ENCODE assay signal across 8 cellular contexts in the genomic region with DNA sequence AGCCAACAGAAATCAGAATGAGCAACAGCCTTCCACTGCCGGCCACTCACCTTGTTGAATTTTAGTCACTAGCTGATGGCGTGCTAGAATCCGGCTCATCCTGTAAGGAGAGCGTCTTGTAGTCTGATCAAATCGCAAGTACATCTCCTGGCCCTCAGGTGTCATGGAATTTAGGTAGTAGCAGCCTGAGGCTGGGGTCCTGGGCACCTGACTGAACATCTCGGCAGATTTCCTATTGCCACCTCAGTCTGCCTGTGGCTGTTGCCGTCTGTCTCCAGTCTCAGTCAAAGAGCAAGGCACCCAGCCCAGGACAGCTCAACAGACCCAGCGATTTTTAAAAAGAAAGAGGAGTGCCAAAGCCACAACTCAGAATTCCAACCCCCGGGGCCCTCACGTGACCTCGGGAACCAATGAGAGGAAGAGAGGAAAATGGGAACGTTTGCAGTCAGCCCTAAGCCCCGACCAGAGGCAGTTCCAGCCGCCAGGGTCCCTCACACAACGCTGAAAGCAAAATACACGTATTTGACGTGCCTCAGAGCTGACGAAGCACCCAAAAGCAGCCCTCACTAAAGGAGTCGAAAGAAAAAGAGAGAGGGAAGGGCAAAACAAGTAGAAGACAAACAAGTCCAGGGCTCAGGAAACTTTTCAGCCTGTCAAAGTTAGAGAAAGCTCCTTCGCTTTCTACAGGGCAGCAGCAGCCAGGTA. TPM values are rescaled to one million over a fixed set of nuclear protein-coding genes. Genes with fewer than 3 reads are reported as not detected.
DNase-seq lines count a peak whose midpoint lies in the region; ATAC-seq and TF ChIP-seq lines count a peak whose summit lies in the region.

A gene with protein sequence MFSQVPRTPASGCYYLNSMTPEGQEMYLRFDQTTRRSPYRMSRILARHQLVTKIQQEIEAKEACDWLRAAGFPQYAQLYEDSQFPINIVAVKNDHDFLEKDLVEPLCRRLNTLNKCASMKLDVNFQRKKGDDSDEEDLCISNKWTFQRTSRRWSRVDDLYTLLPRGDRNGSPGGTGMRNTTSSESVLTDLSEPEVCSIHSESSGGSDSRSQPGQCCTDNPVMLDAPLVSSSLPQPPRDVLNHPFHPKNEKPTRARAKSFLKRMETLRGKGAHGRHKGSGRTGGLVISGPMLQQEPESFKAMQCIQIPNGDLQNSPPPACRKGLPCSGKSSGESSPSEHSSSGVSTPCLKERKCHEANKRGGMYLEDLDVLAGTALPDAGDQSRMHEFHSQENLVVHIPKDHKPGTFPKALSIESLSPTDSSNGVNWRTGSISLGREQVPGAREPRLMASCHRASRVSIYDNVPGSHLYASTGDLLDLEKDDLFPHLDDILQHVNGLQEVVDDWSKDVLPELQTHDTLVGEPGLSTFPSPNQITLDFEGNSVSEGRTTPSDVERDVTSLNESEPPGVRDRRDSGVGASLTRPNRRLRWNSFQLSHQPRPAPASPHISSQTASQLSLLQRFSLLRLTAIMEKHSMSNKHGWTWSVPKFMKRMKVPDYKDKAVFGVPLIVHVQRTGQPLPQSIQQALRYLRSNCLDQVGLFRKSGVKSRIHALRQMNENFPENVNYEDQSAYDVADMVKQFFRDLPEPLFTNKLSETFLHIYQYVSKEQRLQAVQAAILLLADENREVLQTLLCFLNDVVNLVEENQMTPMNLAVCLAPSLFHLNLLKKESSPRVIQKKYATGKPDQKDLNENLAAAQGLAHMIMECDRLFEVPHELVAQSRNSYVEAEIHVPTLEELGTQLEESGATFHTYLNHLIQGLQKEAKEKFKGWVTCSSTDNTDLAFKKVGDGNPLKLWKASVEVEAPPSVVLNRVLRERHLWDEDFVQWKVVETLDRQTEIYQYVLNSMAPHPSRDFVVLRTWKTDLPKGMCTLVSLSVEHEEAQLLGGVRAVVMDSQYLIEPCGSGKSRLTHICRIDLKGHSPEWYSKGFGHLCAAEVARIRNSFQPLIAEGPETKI (minus strand): TSS at position 336 of the 705 bp plus-strand sequence. CDS start 117 bp downstream, at position 219.

- H4K20me1 ChIP-seq in OCI-LY7 (ENCODE audit: insufficient read depth, low read length), result no peaks in the 10 kb centered on the region

- no peaks in the 10 kb centered on the region for H3K36me3 ChIP-seq in OCI-LY7 (ENCODE audit: insufficient read depth, low read length)
- no peaks in the 10 kb centered on the region for H3K36me3 ChIP-seq in breast epithelium

- peak within 1 kb of the TSS; percentile 36; the same call in 1 of the 2 replicates for H2AFZ ChIP-seq in OCI-LY7 (ENCODE audit: low read length)

- no TSS peak for BruUV-seq in OCI-LY7 (replicated peaks; lab: Mats Ljungman, UMichigan)

- H3K27me3 ChIP-seq in breast epithelium, result no peaks in the 10 kb centered on the region

- peak; percentile 66 for TF ChIP-seq POLR2A in breast epithelium (IDR thresholded peaks at IDR 0.05)

- H3K9me3 ChIP-seq in OCI-LY7 (ENCODE audit: low read length) (no peaks in the 10 kb centered on the region), breast epithelium (no peaks in the 10 kb centered on the region)

- POLR2A ChIA-PET in OCI-LY7 (lab: Charles Lee), result no interaction called here

- DNase-seq in OCI-LY7 (ENCODE audit: low spot score) (no peak), breast epithelium (ENCODE audit: low spot score in 2 of 2) (peak; percentile 93 to 97), putamen (ENCODE audit: low spot score) (peak; percentile 96)

- H3K4me2 ChIP-seq in OCI-LY7 (ENCODE audit: low read length), result peak within 1 kb of the TSS; percentile 17; the same call in 1 of the 2 replicates

- peak; percentile 47 for TF ChIP-seq CTCF in C4-2B (conservative IDR thresholded peaks at IDR 0.05)
- no peak for TF ChIP-seq CTCF in OCI-LY7 (conservative IDR thresholded peaks at IDR 0.05; ENCODE audit: low read length)
- peak; percentile 47 to 62 (median 54) for TF ChIP-seq CTCF in breast epithelium (IDR thresholded peaks at IDR 0.05)

- intact Hi-C loops in OCI-LY7 (cut with micrococcal nuclease; ENCODE audit: unreplicated experiment) (no loop called here), breast epithelium (cut with DNase I; ENCODE audit: low total_unique reads) (no loop called here)

- H3K9me2 ChIP-seq in OCI-LY7 (ENCODE audit: insufficient read depth, low read length), result no peaks in the 10 kb centered on the region

- ATAC-seq in GM18858 (IDR thresholded peaks at IDR 0.05; ENCODE audit: unreplicated experiment) (peak; percentile 67), HG03060 (IDR thresholded peaks at IDR 0.05; ENCODE audit: low read depth, unreplicated experiment) (peak; percentile 50), HG03439 (IDR thresholded peaks at IDR 0.05; ENCODE audit: unreplicated experiment) (no peak)

- H3K4me1 ChIP-seq in OCI-LY7 (ENCODE audit: insufficient read depth, low read length, poor library complexity, severe bottlenecking), result no peaks in the 10 kb centered on the region
- H3K4me1 ChIP-seq in breast epithelium, result no peaks in the 10 kb centered on the region

- H3K79me2 ChIP-seq in OCI-LY7 (ENCODE audit: insufficient read depth, low read depth, low read length), result no peaks in the 10 kb centered on the region

- CTCF ChIA-PET in OCI-LY7 (lab: Charles Lee; ENCODE audit: unreplicated experiment), result no interaction called here

- H3K27ac ChIP-seq in C4-2B, result peak within 1 kb of the TSS; percentile 80
- H3K27ac ChIP-seq in OCI-LY7 (ENCODE audit: low read depth, low read length, poor library complexity, severe bottlenecking), result no peak within 1 kb of the TSS
- H3K27ac ChIP-seq in breast epithelium, result peak within 1 kb of the TSS; percentile 92 to 96

- H3K4me3 ChIP-seq in OCI-LY7 (ENCODE audit: low read depth, low read length, poor library complexity, severe bottlenecking), result no peak within 1 kb of the TSS
- H3K4me3 ChIP-seq in breast epithelium, result peak within 1 kb of the TSS; percentile 65 to 83 (median 69)
- peak within 1 kb of the TSS; percentile 57 for H3K4me3 ChIP-seq in iPS-11a (ENCODE audit: low read depth, low read length)

RNA-seq across cellular contexts. Expression of the gene that starts here (rescaled TPM):
- 0.39 TPM in 1 of 2 replicates, not detected in the other for total RNA-seq in OCI-LY7 (2014; rRNA removed; shearing (Covaris generic))
- total RNA-seq in OCI-LY7 (2022) (0.48 and 0.57 TPM in 2 replicates), breast epithelium (10 to 100 TPM; 42.4 to 62.3 (median 58.7) TPM)

Comparison
In these comparisons a context has a peak if more than half of its experiments do, and no peak if none do; other contexts are left out.
1. RNA of the gene that starts here (total RNA-seq): 42.4 to 62.3 TPM in breast epithelium; 0.39 to 0.57 TPM in OCI-LY7; every median in the first group is over 10 times any median in the second.